1 cellular context compared by ENCODE assay signal in the genomic region with DNA sequence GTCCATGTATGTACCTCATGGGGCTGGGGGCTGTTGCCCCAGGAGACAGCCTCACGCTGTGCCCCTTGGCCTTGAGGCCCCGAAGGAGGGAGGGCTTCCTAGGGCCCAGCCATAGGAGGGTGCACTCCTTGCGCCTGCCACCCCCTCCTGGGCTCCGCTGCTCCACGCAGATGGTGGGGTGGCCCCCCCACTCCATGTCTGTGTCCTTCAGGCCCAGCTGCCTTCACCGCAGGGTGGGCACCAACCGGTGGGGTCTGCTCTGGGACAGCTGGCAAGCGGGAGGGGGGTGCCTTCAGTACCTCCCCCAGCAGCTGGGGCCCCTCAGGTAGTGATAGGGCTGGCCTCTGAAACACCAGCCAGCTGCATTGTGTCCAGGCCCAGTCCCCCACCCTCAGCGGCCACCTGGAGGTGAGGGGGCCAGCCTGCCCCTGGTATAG.
TF ChIP-seq lines count a peak whose summit lies in the region.

No MANE protein-coding gene starts in this region.

TF ChIP-seq in SK-N-SH, 30 proteins besides CTCF, POLR2A, EP300 and RAD21:
- no peak for TF ChIP-seq SMC3 (IDR thresholded peaks at IDR 0.05; ENCODE audit: low read depth, low read length)
- TF ChIP-seq GATA2 (CRISPR knock-in tag; IDR thresholded peaks at IDR 0.05) = no peak
- TF ChIP-seq TAF1 (IDR thresholded peaks at IDR 0.05; ENCODE audit: borderline replicate concordance, low read depth, low read length) = no peak
- no peak for TF ChIP-seq FOSL2 (IDR thresholded peaks at IDR 0.05; ENCODE audit: borderline replicate concordance, low read depth)
- TF ChIP-seq RFX5 (IDR thresholded peaks at IDR 0.05; ENCODE audit: low read length) = no peak
- no peak for TF ChIP-seq POLR2AphosphoS5 (IDR thresholded peaks at IDR 0.05; ENCODE audit: low read depth, low read length)
- TF ChIP-seq FOXJ3 (CRISPR knock-in tag; IDR thresholded peaks at IDR 0.05) = no peak
- TF ChIP-seq MEF2A (IDR thresholded peaks at IDR 0.05; ENCODE audit: borderline replicate concordance, low read depth) = no peak
- TF ChIP-seq, protein P1, sequence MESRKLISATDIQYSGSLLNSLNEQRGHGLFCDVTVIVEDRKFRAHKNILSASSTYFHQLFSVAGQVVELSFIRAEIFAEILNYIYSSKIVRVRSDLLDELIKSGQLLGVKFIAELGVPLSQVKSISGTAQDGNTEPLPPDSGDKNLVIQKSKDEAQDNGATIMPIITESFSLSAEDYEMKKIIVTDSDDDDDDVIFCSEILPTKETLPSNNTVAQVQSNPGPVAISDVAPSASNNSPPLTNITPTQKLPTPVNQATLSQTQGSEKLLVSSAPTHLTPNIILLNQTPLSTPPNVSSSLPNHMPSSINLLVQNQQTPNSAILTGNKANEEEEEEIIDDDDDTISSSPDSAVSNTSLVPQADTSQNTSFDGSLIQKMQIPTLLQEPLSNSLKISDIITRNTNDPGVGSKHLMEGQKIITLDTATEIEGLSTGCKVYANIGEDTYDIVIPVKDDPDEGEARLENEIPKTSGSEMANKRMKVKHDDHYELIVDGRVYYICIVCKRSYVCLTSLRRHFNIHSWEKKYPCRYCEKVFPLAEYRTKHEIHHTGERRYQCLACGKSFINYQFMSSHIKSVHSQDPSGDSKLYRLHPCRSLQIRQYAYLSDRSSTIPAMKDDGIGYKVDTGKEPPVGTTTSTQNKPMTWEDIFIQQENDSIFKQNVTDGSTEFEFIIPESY (IDR thresholded peaks at IDR 0.05; ENCODE audit: borderline replicate concordance, low read depth) = no peak
- no peak for TF ChIP-seq NFIC (IDR thresholded peaks at IDR 0.05; ENCODE audit: borderline replicate concordance)
- TF ChIP-seq TEAD4 (IDR thresholded peaks at IDR 0.05; ENCODE audit: borderline replicate concordance, insufficient read depth) = no peak
- TF ChIP-seq, protein P2, sequence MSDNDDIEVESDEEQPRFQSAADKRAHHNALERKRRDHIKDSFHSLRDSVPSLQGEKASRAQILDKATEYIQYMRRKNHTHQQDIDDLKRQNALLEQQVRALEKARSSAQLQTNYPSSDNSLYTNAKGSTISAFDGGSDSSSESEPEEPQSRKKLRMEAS (IDR thresholded peaks at IDR 0.05; ENCODE audit: low read depth) = no peak
